ENCODE assay signal across 28 cellular contexts in the genomic region with DNA sequence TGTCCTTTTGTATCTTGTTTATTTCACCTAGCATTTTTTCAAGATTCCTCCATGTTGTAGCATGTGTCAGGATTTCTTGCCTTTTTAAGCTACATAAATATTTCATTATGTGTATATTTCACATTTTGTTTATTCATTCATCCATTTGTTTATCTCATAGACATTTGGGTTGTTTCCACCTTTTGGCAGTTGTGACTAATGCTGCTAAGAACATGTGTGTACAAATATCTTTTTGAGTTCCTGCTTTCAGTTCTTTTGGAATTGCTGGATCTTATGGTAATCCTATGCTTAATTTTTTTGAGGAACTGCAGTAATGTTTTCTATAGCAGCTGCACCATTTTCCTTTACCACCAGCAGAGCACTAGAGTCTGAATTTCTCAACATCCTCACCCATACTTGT.
"Had no signal": no experiment of that assay in that cellular context is flagged by ENCODE, and none has a peak within 500 bp of the region (broad histone marks: within the 10 kb centered on the region; RNA-seq: fewer than 3 reads in every experiment).

No MANE protein-coding gene starts in this region.

- H3K27ac ChIP-seq: hepatocyte, left ventricle myocardium inferior, pancreas, prostate gland, skin epidermis, stomach, testis, thyroid gland, transverse colon, upper lobe of left lung had no signal

- H3K4me1 ChIP-seq: left ventricle myocardium inferior, pancreas, prostate gland, stomach, testis, thyroid gland, transverse colon, upper lobe of left lung had no signal

- H3K4me3 ChIP-seq: hepatocyte, left ventricle myocardium inferior, lung, mucosa of descending colon, pancreas, prostate gland, skin epidermis, stomach, testis, thyroid gland, transverse colon, upper lobe of left lung had no signal

- H3K4me1 Mint-ChIP-seq: naive thymus-derived CD4-positive, alpha-beta T cell; nephron; neural crest cell had no signal

- H3K27me3 ChIP-seq: hepatocyte, pancreas, stomach, testis, thyroid gland, transverse colon, upper lobe of left lung had no signal

- ATAC-seq: mucosa of descending colon; naive thymus-derived CD4-positive, alpha-beta T cell; pancreas; right cardiac atrium; sciatic nerve; stimulated activated naive B cell treated with anti-CD40 and anti-IgM and Interleukin-4, amounts not matched to agents 10 μg/mL and 1 μg/mL and 100 μg/mL, for 72 hours; stimulated activated naive CD8-positive, alpha-beta T cell treated with anti-CD3 and anti-CD28 coated beads, Interleukin-15, Interleukin-2, amounts not matched to agents 100 U/mL and 50 U/mL, for 24 hours had no signal

- DNase-seq: islet precursor cell; left ventricle myocardium inferior; midbrain; mucosa of descending colon; naive thymus-derived CD4-positive, alpha-beta T cell; nucleus accumbens; pancreas; posterior cingulate gyrus; retina; right cardiac atrium; stimulated activated CD4-positive, alpha-beta T cell treated with anti-CD3 and anti-CD28 coated beads, Interleukin-12 subunit alpha, Interleukin-12 subunit beta, amount 100 ng/mL, for 4 hours; stimulated activated CD4-positive, alpha-beta T cell treated with anti-CD3 and anti-CD28 coated beads, Interleukin-15, amount 100 ng/mL, for 24 hours; stimulated activated CD4-positive, alpha-beta T cell treated with anti-CD3 and anti-CD28 coated beads, Interleukin-2, amount 100 ng/mL, for 24 hours; stimulated activated CD4-positive, alpha-beta T cell treated with anti-CD3 and anti-CD28 coated beads, Interleukin-4, amount 100 ng/mL, for 1 hour; stimulated activated naive B cell treated with anti-CD40 and anti-IgM and Interleukin-4, amounts not matched to agents 10 μg/mL and 1 μg/mL and 100 μg/mL, for 72 hours; stimulated activated naive CD8-positive, alpha-beta T cell treated with anti-CD3 and anti-CD28 coated beads, Interleukin-15, Interleukin-2, amounts not matched to agents 100 U/mL and 50 U/mL, for 24 hours; stomach; testis; thyroid gland; transverse colon; upper lobe of left lung had no signal

- H3K79me2 ChIP-seq: hepatocyte had no signal

- FAIRE-seq: pancreas had no signal

- H3K9me3 ChIP-seq: pancreas, prostate gland, testis, thyroid gland, transverse colon had no signal

- H3K4me2 ChIP-seq: hepatocyte had no signal

- H3K36me3 ChIP-seq: left ventricle myocardium inferior, pancreas, prostate gland, stomach, thyroid gland, transverse colon, upper lobe of left lung had no signal

- H3K4me3 Mint-ChIP-seq: naive thymus-derived CD4-positive, alpha-beta T cell; nephron; neural crest cell; stimulated activated naive B cell treated with anti-CD40 and anti-IgM and Interleukin-4, amounts not matched to agents 10 μg/mL and 1 μg/mL and 100 μg/mL, for 72 hours had no signal

- H3K27ac Mint-ChIP-seq: naive thymus-derived CD4-positive, alpha-beta T cell; nephron; stimulated activated naive B cell treated with anti-CD40 and anti-IgM and Interleukin-4, amounts not matched to agents 10 μg/mL and 1 μg/mL and 100 μg/mL, for 72 hours had no signal
